Comparison of ENCODE assay signal across 17 cellular contexts in the genomic region with DNA sequence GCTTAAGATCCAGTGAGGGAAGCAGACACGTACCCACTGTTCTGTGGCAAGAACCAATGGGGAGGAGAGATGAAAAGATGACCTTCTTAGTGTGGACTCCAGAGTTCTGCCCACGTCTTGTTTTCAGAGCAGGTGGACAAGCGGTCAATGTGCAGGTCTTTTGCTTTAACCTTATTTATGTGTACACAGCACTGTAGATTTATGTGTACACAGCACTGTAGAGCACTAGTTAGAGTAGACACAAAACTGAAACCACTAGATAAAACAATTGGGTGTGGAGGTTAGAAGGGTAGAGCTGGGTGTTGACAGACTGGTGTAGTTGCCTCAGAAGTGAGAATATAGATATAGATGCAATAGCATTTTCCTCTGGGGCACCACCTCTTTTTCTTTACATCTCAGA.
"Had no signal": no experiment of that assay in that cellular context is flagged by ENCODE, and none has a peak within 500 bp of the region (broad histone marks: within the 10 kb centered on the region; RNA-seq: fewer than 3 reads in every experiment).

No MANE protein-coding gene starts in this region.

- H3K4me3 ChIP-seq: dorsolateral prefrontal cortex, left ventricle myocardium inferior, tibial nerve had no signal

- H3K9me3 Mint-ChIP-seq: memory B cell had no signal

- ATAC-seq: esophagus mucosa; naive thymus-derived CD8-positive, alpha-beta T cell had no signal

- H3K27me3 ChIP-seq: dorsolateral prefrontal cortex, neutrophil, tibial nerve had no signal

- H3K36me3 ChIP-seq: left ventricle myocardium inferior, neutrophil, tibial nerve had no signal

- H3K9me3 ChIP-seq: neutrophil had no signal

- H3K4me1 Mint-ChIP-seq: activated naive CD8-positive, alpha-beta T cell treated with anti-CD3 and anti-CD28 coated beads, Interleukin-2, amount 10 ng/mL, durations not matched to agents 7 days and 5 days; memory B cell; naive thymus-derived CD8-positive, alpha-beta T cell had no signal

- H3K27ac Mint-ChIP-seq: activated naive CD8-positive, alpha-beta T cell treated with anti-CD3 and anti-CD28 coated beads, Interleukin-2, amount 10 ng/mL, durations not matched to agents 7 days and 5 days; activated T-helper 1 cell treated with anti-CD3 and anti-CD28 coated beads, Interleukin-12 subunit alpha, Interleukin-12 subunit beta, Interleukin-2, Interleukin-4 antibody, amounts not matched to agents 30 ng/mL and 10 ng/mL and 1 ng/mL, durations not matched to agents 14 hours and 24 hours and 36 hours; memory B cell; naive thymus-derived CD8-positive, alpha-beta T cell had no signal

- H3K4me3 Mint-ChIP-seq: activated naive CD8-positive, alpha-beta T cell treated with anti-CD3 and anti-CD28 coated beads, Interleukin-2, amount 10 ng/mL, durations not matched to agents 7 days and 5 days; activated T-helper 1 cell treated with anti-CD3 and anti-CD28 coated beads, Interleukin-12 subunit alpha, Interleukin-12 subunit beta, Interleukin-2, Interleukin-4 antibody, amounts not matched to agents 30 ng/mL and 10 ng/mL and 1 ng/mL, durations not matched to agents 14 hours and 24 hours and 36 hours; memory B cell; naive thymus-derived CD8-positive, alpha-beta T cell had no signal

- DNase-seq: activated CD4-positive, alpha-beta T cell treated with anti-CD3 and anti-CD28 coated beads, Interleukin-2, amount 50 U/mL, for 1 hour; activated naive CD4-positive, alpha-beta T cell; activated naive CD8-positive, alpha-beta T cell treated with anti-CD3 and anti-CD28 coated beads, Interleukin-2, amount 10 ng/mL, durations not matched to agents 7 days and 5 days; aorta; dorsolateral prefrontal cortex; islet precursor cell; left ventricle myocardium inferior; naive thymus-derived CD8-positive, alpha-beta T cell; stimulated activated CD4-positive, alpha-beta T cell treated with anti-CD3 and anti-CD28 coated beads, Interleukin-4, amount 100 ng/mL, for 24 hours; stimulated activated naive CD4-positive, alpha-beta T cell had no signal

- H3K27me3 Mint-ChIP-seq: memory B cell had no signal

- H3K36me3 Mint-ChIP-seq: activated naive CD8-positive, alpha-beta T cell treated with anti-CD3 and anti-CD28 coated beads, Interleukin-2, amount 10 ng/mL, durations not matched to agents 7 days and 5 days; memory B cell had no signal

- H3K27ac ChIP-seq: dorsolateral prefrontal cortex, left ventricle myocardium inferior, neutrophil, tibial nerve had no signal

- H3K4me1 ChIP-seq: left ventricle myocardium inferior, tibial nerve had no signal

- FAIRE-seq: bronchial epithelial cell, TTC549 had no signal
